Comparison of ENCODE assay signal across 11 cellular contexts in genomic region chr19:4449022-4449825, GRCh38. TPM values are rescaled to one million over a fixed set of nuclear protein-coding genes. Genes with fewer than 3 reads are reported as not detected.
A peak's percentile ranks its signal among the peaks of the same experiment; 100 is the strongest.
DNase-seq lines count a peak whose midpoint lies in the region; ATAC-seq, FAIRE-seq and TF ChIP-seq lines count a peak whose summit lies in the region.
"Had no signal": no experiment of that assay in that cellular context is flagged by ENCODE, and none has a peak within 500 bp of the region (broad histone marks: within the 10 kb centered on the region; RNA-seq: fewer than 3 reads in every experiment).

No MANE protein-coding gene starts in this region.

- CTCF ChIA-PET in GM10248 (lab: Yijun Ruan, JAX), result interaction anchor here (1.6 kb wide), 1 partner anchor 13 kb away, joined by 3 read pairs; no protein-coding TSS in a partner anchor

- POLR2A ChIA-PET in GM10248 (lab: Yijun Ruan, JAX), result interaction anchor here (0.6 kb wide), 1 partner anchor 44 kb away, joined by 3 read pairs; no protein-coding TSS in a partner anchor

- no peak overlapping the region for H3K27ac Mint-ChIP-seq in progenitor cell of endocrine pancreas
- H3K27ac Mint-ChIP-seq: dendritic cell treated with granulocyte-macrophage colony-stimulating factor and Interleukin-4, amounts not matched to agents 40 ng/mL and 50 ng/mL, for 4 days had no signal

- peak; percentile 14 for DNase-seq in GM12891 (ENCODE audit: insufficient read length, low spot score)
- peak; percentile 62 for DNase-seq in astrocyte of the hippocampus (ENCODE audit: low read depth, low spot score)
- DNase-seq in heart right ventricle, result peak; percentile 80 to 81
- peak; percentile 89 for DNase-seq in prostate gland (ENCODE audit: low spot score)
- DNase-seq in NCI-H1417 (lab: John Stamatoyannopoulos, UW), result no peak
- no peak for DNase-seq in coronary artery (ENCODE audit: low spot score)
- DNase-seq in progenitor cell of endocrine pancreas (ENCODE audit: low spot score, unreplicated experiment), result no peak
- no peak for DNase-seq in GM10248 (ENCODE audit: extremely low spot score)
- DNase-seq: BE2C had no signal

- ATAC-seq in heart right ventricle, result peak; percentile 63 to 94 (median 88)

- WGBS in heart right ventricle, 2 donors, result 57 to 63% methylated on average over 27 of the region's 27 CpGs
- WGBS in prostate gland, result 28% methylated on average over 22 of the region's 27 CpGs

- no peaks in the 10 kb centered on the region for H3K27me3 Mint-ChIP-seq in progenitor cell of endocrine pancreas
- H3K27me3 Mint-ChIP-seq: dendritic cell treated with granulocyte-macrophage colony-stimulating factor and Interleukin-4, amounts not matched to agents 40 ng/mL and 50 ng/mL, for 4 days had no signal

- no peaks in the 10 kb centered on the region for H3K27me3 ChIP-seq in heart right ventricle
- no peaks in the 10 kb centered on the region for H3K27me3 ChIP-seq in prostate gland (replicated peaks; ENCODE audit: insufficient read depth)
- H3K27me3 ChIP-seq: BE2C had no signal

- H3K27ac ChIP-seq in heart right ventricle (peak overlapping the region in 8 of 10 donors; percentile 9 to 63 (median 56)), prostate gland (peak overlapping the region; percentile 67 to 76), coronary artery (no peak overlapping the region)

- H3K36me3 Mint-ChIP-seq in progenitor cell of endocrine pancreas (ENCODE audit: insufficient read depth), result peaks cover 6% of the 10 kb centered on the region

- H3K4me3 Mint-ChIP-seq in progenitor cell of endocrine pancreas (ENCODE audit: low read depth), result no peak overlapping the region
- H3K4me3 Mint-ChIP-seq: dendritic cell treated with granulocyte-macrophage colony-stimulating factor and Interleukin-4, amounts not matched to agents 40 ng/mL and 50 ng/mL, for 4 days had no signal

- H3K4me1 Mint-ChIP-seq in progenitor cell of endocrine pancreas (ENCODE audit: low read depth), result no peaks in the 10 kb centered on the region
- H3K4me1 Mint-ChIP-seq: neural crest cell had no signal

- H3K4me3 ChIP-seq in heart right ventricle, result no peak overlapping the region
- H3K4me3 ChIP-seq in prostate gland, result no peak overlapping the region
- H3K4me3 ChIP-seq in coronary artery, result no peak overlapping the region

- TF ChIP-seq CTCF in heart right ventricle (IDR thresholded peaks at IDR 0.05) (peak in 5 of 9 donors; percentile 15 to 40 (median 39)), prostate gland (IDR thresholded peaks at IDR 0.05) (peak in 1 of 4 experiments; percentile 29), coronary artery (IDR thresholded peaks at IDR 0.05) (no peak), progenitor cell of endocrine pancreas (IDR thresholded peaks at IDR 0.05; ENCODE audit: unreplicated experiment) (no peak), GM10248 (IDR thresholded peaks at IDR 0.05; ENCODE audit: control extremely low read depth, extremely low read depth, low read depth, missing control alignments) (no peak)

- no peaks in the 10 kb centered on the region for H3K9me3 Mint-ChIP-seq in progenitor cell of endocrine pancreas (ENCODE audit: low read depth)
- H3K9me3 Mint-ChIP-seq: dendritic cell treated with granulocyte-macrophage colony-stimulating factor and Interleukin-4, amounts not matched to agents 40 ng/mL and 50 ng/mL, for 4 days; neural crest cell had no signal

- H3K9me3 ChIP-seq in heart right ventricle (no peaks in the 10 kb centered on the region), prostate gland (no peaks in the 10 kb centered on the region)
- H3K9me3 ChIP-seq: BE2C had no signal

- H3K4me1 ChIP-seq in heart right ventricle (peaks cover 0 to 22% (median 6%) of the 10 kb centered on the region in 9 donors), prostate gland (replicated peaks) (no peaks in the 10 kb centered on the region)
- H3K4me1 ChIP-seq: BE2C had no signal

- no peak for FAIRE-seq in GM12891 (lab: Jason Lieb, UNC)

- H3K36me3 ChIP-seq in heart right ventricle (peaks cover 5 to 100% (median 73%) of the 10 kb centered on the region in 9 donors), prostate gland (peaks cover 40 to 48% of the 10 kb centered on the region in 2 donors)

- intact Hi-C loops in heart right ventricle (cut with DNase I), result no loop called here
- intact Hi-C loops in prostate gland (cut with DNase I), result no loop called here

- no peak for TF ChIP-seq POLR2A in GM12891 (IDR thresholded peaks at IDR 0.05; ENCODE audit: low read depth, low read length)
- TF ChIP-seq POLR2A in prostate gland (IDR thresholded peaks at IDR 0.05), result no peak

TF ChIP-seq in GM12891, 5 proteins besides CTCF, POLR2A, EP300 and RAD21:
- TF ChIP-seq POU2F2 (IDR thresholded peaks at IDR 0.05; ENCODE audit: low read depth, low read length) (no peak), POLR2AphosphoS5 (IDR thresholded peaks at IDR 0.05; ENCODE audit: low read depth, low read length) (0 out of 2 replicates have a peak, but pooled peaks have one; percentile 34)

RNA-seq across cellular contexts. Expression of gene UBXN6, which starts 8.4 kb away (rescaled TPM):
- polyA plus RNA-seq in GM12891 (2012; ENCODE audit: low read depth, missing spikeins), result 36.2 TPM
- total RNA-seq in heart right ventricle (100 to 1,000 TPM in 9 of 10 donors, 10 to 100 TPM in 1; 90.6 to 123 (median 104) TPM), prostate gland (100 to 1,000 TPM in 1 of 2 donors, 10 to 100 TPM in 1; 82.7 to 199 TPM), progenitor cell of endocrine pancreas (57.2 and 61.8 TPM in 2 replicates)
- polyA plus RNA-seq in heart right ventricle, result 100 to 1,000 TPM; 127 to 131 TPM

RNA-seq across cellular contexts. Expression of gene HDGFL2, which starts 22.9 kb away (rescaled TPM):
- 33.5 TPM for polyA plus RNA-seq in GM12891 (2012; ENCODE audit: low read depth, missing spikeins)
- total RNA-seq in heart right ventricle (10 to 100 TPM; 20.5 to 39.0 (median 26.7) TPM), prostate gland (10 to 100 TPM; 40.8 to 61.8 TPM), progenitor cell of endocrine pancreas (92.6 and 94.2 TPM in 2 replicates)
- 10 to 100 TPM; 32.9 to 40.9 TPM for polyA plus RNA-seq in heart right ventricle

RNA-seq across cellular contexts. Expression of gene CHAF1A, which starts 46.8 kb away (rescaled TPM):
- 21.8 TPM for polyA plus RNA-seq in GM12891 (2012; ENCODE audit: low read depth, missing spikeins)
- total RNA-seq in heart right ventricle (1 to 10 TPM; 4.5 to 8.7 (median 6.6) TPM), prostate gland (10 to 100 TPM; 13.0 to 18.1 TPM), progenitor cell of endocrine pancreas (41.8 and 48.2 TPM in 2 replicates)
- polyA plus RNA-seq in heart right ventricle, result 1 to 10 TPM; 4.2 to 4.4 TPM

RNA-seq across cellular contexts. Expression of gene SH3GL1, which starts 48.9 kb away (rescaled TPM):
- 25.7 TPM for polyA plus RNA-seq in GM12891 (2012; ENCODE audit: low read depth, missing spikeins)
- total RNA-seq in heart right ventricle, result 10 to 100 TPM; 13.1 to 33.4 (median 17.6) TPM
- 10 to 100 TPM; 20.1 to 41.8 TPM for polyA plus RNA-seq in heart right ventricle
- total RNA-seq in prostate gland, result 10 to 100 TPM; 35.4 to 54.7 TPM
- total RNA-seq in progenitor cell of endocrine pancreas, result 55.6 and 61.6 TPM in 2 replicates

Comparison
In these comparisons a context has a peak if more than half of its experiments do, and no peak if none do; other contexts are left out.
1. DNase-seq: peak in GM12891 (single experiment), astrocyte of the hippocampus (single experiment), heart right ventricle (2 of 2) and prostate gland (single experiment); none in NCI-H1417 (0 of 3), coronary artery (single experiment), progenitor cell of endocrine pancreas (single experiment) and GM10248 (single experiment).
2. H3K27ac ChIP-seq: peak in heart right ventricle (8 of 10) and prostate gland (2 of 2); none in coronary artery (0 of 2).
3. CTCF ChIP-seq: peak in heart right ventricle (5 of 9); none in coronary artery (single experiment), progenitor cell of endocrine pancreas (single experiment) and GM10248 (single experiment).